10 cellular contexts compared by ENCODE assay signal in genomic region chr11:130897262-130898182, GRCh38. TPM values are rescaled to one million over a fixed set of nuclear protein-coding genes. Genes with fewer than 3 reads are reported as not detected.
DNase-seq lines count a peak whose midpoint lies in the region; ATAC-seq and TF ChIP-seq lines count a peak whose summit lies in the region.
"Had no signal": no experiment of that assay in that cellular context is flagged by ENCODE, and none has a peak within 500 bp of the region (broad histone marks: within the 10 kb centered on the region; RNA-seq: fewer than 3 reads in every experiment).

No MANE protein-coding gene starts in this region.

- TF ChIP-seq EP300 in ovary (IDR thresholded peaks at IDR 0.05), result peak; percentile 92

- H3K9me3 ChIP-seq in AG04450 (ENCODE audit: control insufficient read depth, insufficient read depth, low read length), result no peaks in the 10 kb centered on the region
- H3K9me3 ChIP-seq in ovary, result no peaks in the 10 kb centered on the region
- H3K9me3 ChIP-seq in MG63, result no peaks in the 10 kb centered on the region

- TF ChIP-seq POLR2A in ovary (IDR thresholded peaks at IDR 0.05), result no peak

- H3K36me3 ChIP-seq in ovary, result no peaks in the 10 kb centered on the region
- peaks cover 66% of the 10 kb centered on the region for H3K36me3 ChIP-seq in MG63

- ATAC-seq in SK-N-SH treated with all-trans-retinoic acid at 6 μM for 48 hours, result peak; percentile 80
- no peak for ATAC-seq in HG03175 (IDR thresholded peaks at IDR 0.05; ENCODE audit: unreplicated experiment)
- ATAC-seq: CD8-positive, alpha-beta T cell had no signal

- CTCF ChIA-PET in AG04450 (lab: Charles Lee), result interaction anchor here (0.6 to 8.5 kb wide), 6 partner anchors 19 to 471 kb away, joined by 3 to 166 read pairs (median 18); partner anchors contain the start of gene SNX19

- H3K27ac ChIP-seq in AG04450 (ENCODE audit: low read depth, low read length), result peak overlapping the region; percentile 98
- H3K27ac ChIP-seq in ovary, result peak overlapping the region; percentile 5 to 80

- POLR2A ChIA-PET in AG04450 (lab: Yijun Ruan, JAX), result interaction anchor here (0.5 to 2.1 kb wide), 5 partner anchors 11 to 464 kb away, joined by 3 to 15 read pairs (median 5); partner anchors contain the start of gene SNX19

- intact Hi-C loops in ovary (cut with DNase I), result loop anchor here in 2 of 4 donors (10.0 kb wide), 1 partner anchor 463 kb away; no protein-coding TSS in a partner anchor

- peak overlapping the region; percentile 34 for H3K4me3 ChIP-seq in AG04450 (ENCODE audit: low read depth, low read length)
- H3K4me3 ChIP-seq in fibroblast of the aortic adventitia (ENCODE audit: low read depth, low read length), result peak overlapping the region; percentile 28
- H3K4me3 ChIP-seq in ovary, result peak overlapping the region; percentile 18
- H3K4me3 ChIP-seq in MG63, result no peak overlapping the region

- 9 to 15% (median 10%) methylated on average over 17 of the region's 17 CpGs for WGBS in ovary, 3 donors

- H3K27me3 ChIP-seq in AG04450 (ENCODE audit: control insufficient read depth, insufficient read depth, low read length) (no peaks in the 10 kb centered on the region), ovary (no peaks in the 10 kb centered on the region), MG63 (no peaks in the 10 kb centered on the region)

- peaks cover 10% of the 10 kb centered on the region for H3K4me1 ChIP-seq in ovary (ENCODE audit: insufficient read depth)

- no peak for TF ChIP-seq CTCF in AG04450 (IDR thresholded peaks at IDR 0.05; ENCODE audit: low read depth, low read length)
- TF ChIP-seq CTCF in fibroblast of the aortic adventitia (IDR thresholded peaks at IDR 0.05; ENCODE audit: insufficient read depth, low read length), result no peak
- TF ChIP-seq CTCF in ovary (IDR thresholded peaks at IDR 0.05), result peak in 1 of 3 donors; percentile 5

- DNase-seq in AG04450 (ENCODE audit: low read depth, low spot score) (peak; percentile 96), fibroblast of the aortic adventitia (ENCODE audit: low read depth) (peak; percentile 98), ovary (peak; percentile 76 to 88 (median 81)), NCI-H1930 (lab: John Stamatoyannopoulos, UW) (no peak), NCI-H2171 treated with DMSO at 0.1 percent for 48 hours (lab: John Stamatoyannopoulos, UW) (no peak), MG63 (no peak)
- DNase-seq: activated CD4-positive, alpha-beta T cell treated with anti-CD3 and anti-CD28 coated beads, Interleukin-2, amount 50 U/mL, for 4 hours; CD8-positive, alpha-beta T cell had no signal

TF ChIP-seq in SK-N-SH treated with all-trans-retinoic acid at 6 μM for 48 hours, 23 proteins besides CTCF, POLR2A, EP300 and RAD21 (continues in another document):
- TF ChIP-seq RARB (CRISPR knock-in tag; IDR thresholded peaks at IDR 0.05) (peak; percentile 81; the same call in 1 of the 2 replicates), TOX (CRISPR knock-in tag; IDR thresholded peaks at IDR 0.05; ENCODE audit: borderline replicate concordance) (peak; percentile 91; the same call in 1 of the 2 replicates), ZC3H10 (CRISPR knock-in tag; IDR thresholded peaks at IDR 0.05) (peak; percentile 93), CSDC2 (CRISPR knock-in tag; IDR thresholded peaks at IDR 0.05) (peak; percentile 20; the same call in 1 of the 2 replicates), ZFP3 (CRISPR knock-in tag; IDR thresholded peaks at IDR 0.05) (peak; percentile 86; the same call in 1 of the 2 replicates), TSHZ2 (CRISPR knock-in tag; IDR thresholded peaks at IDR 0.05) (no peak), ISL1 (CRISPR knock-in tag; IDR thresholded peaks at IDR 0.05) (peak; percentile 91), SNAI2 (CRISPR knock-in tag; IDR thresholded peaks at IDR 0.05) (peak; percentile 87), TCF4 (CRISPR knock-in tag; IDR thresholded peaks at IDR 0.05; ENCODE audit: borderline replicate concordance) (no peak), ZNF565 (CRISPR knock-in tag; conservative IDR thresholded peaks at IDR 0.05; ENCODE audit: low read depth) (no peak), ZNF8 (CRISPR knock-in tag; IDR thresholded peaks at IDR 0.05) (no peak), ZNF70 (CRISPR knock-in tag; IDR thresholded peaks at IDR 0.05) (no peak), GLIS3 (CRISPR knock-in tag; IDR thresholded peaks at IDR 0.05) (peak; percentile 36; the same call in 1 of the 2 replicates), PATZ1 (CRISPR knock-in tag; IDR thresholded peaks at IDR 0.05; ENCODE audit: borderline replicate concordance) (peak; percentile 87), ZFP30 (CRISPR knock-in tag; IDR thresholded peaks at IDR 0.05) (no peak; the same call in 1 of the 2 replicates), ESRRG (CRISPR knock-in tag; IDR thresholded peaks at IDR 0.05) (no peak), CSRNP3 (CRISPR knock-in tag; IDR thresholded peaks at IDR 0.05) (peak; percentile 36; the same call in 1 of the 2 replicates), POU6F1 (CRISPR knock-in tag; IDR thresholded peaks at IDR 0.05; ENCODE audit: borderline replicate concordance, low read depth) (peak; percentile 11; the same call in 1 of the 2 replicates), ARNTL (CRISPR knock-in tag; IDR thresholded peaks at IDR 0.05; ENCODE audit: borderline replicate concordance, low read depth) (no peak)

RNA-seq across cellular contexts. Expression of gene SNX19, which starts 18.8 kb away (rescaled TPM):
- polyA plus RNA-seq in AG04450 (2011; rRNA removed) (64.9 and 78.8 TPM in 2 replicates), ovary (10 to 100 TPM; 19.3 to 45.0 TPM)
- 178 and 235 TPM in 2 replicates for polyA minus RNA-seq in AG04450 (2011; rRNA and poly(A)+ RNA removed)
- total RNA-seq in fibroblast of the aortic adventitia (ENCODE audit: low replicate concordance) (122 and 133 TPM in 2 replicates), ovary (10 to 100 TPM; 39.7 to 77.4 (median 49.3) TPM)
- 10.5 and 22.2 TPM in 2 replicates for total RNA-seq in MG63 (2014; rRNA removed; shearing (Covaris generic); ENCODE audit: low replicate concordance)

Comparison
In these comparisons a context has a peak if more than half of its experiments do, and no peak if none do; other contexts are left out.
1. DNase-seq: peak in AG04450 (single experiment), fibroblast of the aortic adventitia (single experiment) and ovary (5 of 5); none in NCI-H1930 (0 of 2), NCI-H2171 treated with DMSO at 0.1 percent for 48 hours (single experiment) and MG63 (single experiment).